20 cellular contexts compared by ENCODE assay signal in genomic region chr4:177087060-177087459, GRCh38.
DNase-seq lines count a peak whose midpoint lies in the region; ATAC-seq and TF ChIP-seq lines count a peak whose summit lies in the region.
"Had no signal": no experiment of that assay in that cellular context is flagged by ENCODE, and none has a peak within 500 bp of the region (broad histone marks: within the 10 kb centered on the region; RNA-seq: fewer than 3 reads in every experiment).

No MANE protein-coding gene starts in this region.

- DNase-seq in GM23338 (ENCODE audit: low spot score) (peak; percentile 2), WTC11 (ENCODE audit: low spot score) (no peak), mesenchymal stem cell (no peak), upper lobe of right lung (no peak), DMS153 treated with DMSO at 0.1 percent for 48 hours (lab: John Stamatoyannopoulos, UW; ENCODE audit: unreplicated experiment) (no peak), Ammon's horn (ENCODE audit: low spot score) (no peak)
- no peak for DNase-seq in activated T-helper 1 cell treated with anti-CD3 and anti-CD28 coated beads, Interleukin-12 subunit alpha, Interleukin-12 subunit beta, Interleukin-2, Interleukin-4 antibody, amounts not matched to agents 30 ng/mL and 10 ng/mL and 1 ng/mL, durations not matched to agents 14 hours and 24 hours and 36 hours (ENCODE audit: low spot score)
- DNase-seq: 8988T; ACHN; Caco-2; Calu3; CD4-positive, alpha-beta T cell; CD8-positive, alpha-beta T cell; DMS53; DMS79; GF-D8 had no signal

- H2AFZ ChIP-seq in GM23338 (no peak overlapping the region), mesenchymal stem cell (ENCODE audit: low read depth, low read length) (no peak overlapping the region)

- no peak overlapping the region for H3K9ac ChIP-seq in mesenchymal stem cell (ENCODE audit: low read length)
- H3K9ac ChIP-seq: BLaER1 treated with 17β-estradiol and CSF1 and Interleukin-3, amounts not matched to agents 10 nM and 100 nM had no signal

- H3K36me3 ChIP-seq in GM23338 (ENCODE audit: insufficient read depth) (no peaks in the 10 kb centered on the region), mesenchymal stem cell (ENCODE audit: control insufficient read depth in 1 of 2, insufficient read depth in 2 of 2, low read depth in 1 of 2, low read length in 2 of 2) (no peaks in the 10 kb centered on the region), upper lobe of right lung (no peaks in the 10 kb centered on the region)
- H3K36me3 ChIP-seq: BLaER1 treated with 17β-estradiol and CSF1 and Interleukin-3, amounts not matched to agents 10 nM and 100 nM had no signal

- H3K36me3 Mint-ChIP-seq in GM23338 (ENCODE audit: low read depth) (no peaks in the 10 kb centered on the region), WTC11 (no peaks in the 10 kb centered on the region)
- no peaks in the 10 kb centered on the region for H3K36me3 Mint-ChIP-seq in activated T-helper 1 cell treated with anti-CD3 and anti-CD28 coated beads, Interleukin-12 subunit alpha, Interleukin-12 subunit beta, Interleukin-2, Interleukin-4 antibody, amounts not matched to agents 30 ng/mL and 10 ng/mL and 1 ng/mL, durations not matched to agents 14 hours and 24 hours and 36 hours (ENCODE audit: low read depth)
- H3K36me3 Mint-ChIP-seq: CD8-positive, alpha-beta T cell had no signal

- intact Hi-C loops in upper lobe of right lung (cut with DNase I), result no loop called here
- intact Hi-C loops in activated T-helper 1 cell treated with anti-CD3 and anti-CD28 coated beads, Interleukin-12 subunit alpha, Interleukin-12 subunit beta, Interleukin-2, Interleukin-4 antibody, amounts not matched to agents 30 ng/mL and 10 ng/mL and 1 ng/mL, durations not matched to agents 14 hours and 24 hours and 36 hours (cut with micrococcal nuclease), result no loop called here

- TF ChIP-seq CTCF in GM23338 (conservative IDR thresholded peaks at IDR 0.05; ENCODE audit: low read depth in 2 of 2), result no peak
- TF ChIP-seq CTCF in WTC11 (IDR thresholded peaks at IDR 0.05), result no peak
- TF ChIP-seq CTCF in upper lobe of right lung (IDR thresholded peaks at IDR 0.05), result no peak

- H2BK12ac ChIP-seq in mesenchymal stem cell (ENCODE audit: low read length in 2 of 2), result no peak overlapping the region

- H3K27ac ChIP-seq in GM23338 (ENCODE audit: low read depth) (no peak overlapping the region), mesenchymal stem cell (ENCODE audit: low read length, poor library complexity, severe bottlenecking) (no peak overlapping the region), upper lobe of right lung (no peak overlapping the region)
- H3K27ac ChIP-seq: BLaER1 treated with 17β-estradiol and CSF1 and Interleukin-3, amounts not matched to agents 10 nM and 100 nM; C4-2B had no signal

- H3K4me2 ChIP-seq in GM23338 (no peak overlapping the region), mesenchymal stem cell (ENCODE audit: low read length, poor library complexity, severe bottlenecking) (no peak overlapping the region)
- H3K4me2 ChIP-seq: BLaER1 treated with 17β-estradiol and CSF1 and Interleukin-3, amounts not matched to agents 10 nM and 100 nM had no signal

- no peak overlapping the region for H2AK5ac ChIP-seq in mesenchymal stem cell (ENCODE audit: low read length, severe bottlenecking)

- no peaks in the 10 kb centered on the region for H3K79me1 ChIP-seq in mesenchymal stem cell (replicated peaks; ENCODE audit: low read length, poor library complexity, severe bottlenecking)

- H3K4me3 Mint-ChIP-seq in GM23338, result no peak overlapping the region
- no peak overlapping the region for H3K4me3 Mint-ChIP-seq in WTC11
- H3K4me3 Mint-ChIP-seq in activated T-helper 1 cell treated with anti-CD3 and anti-CD28 coated beads, Interleukin-12 subunit alpha, Interleukin-12 subunit beta, Interleukin-2, Interleukin-4 antibody, amounts not matched to agents 30 ng/mL and 10 ng/mL and 1 ng/mL, durations not matched to agents 14 hours and 24 hours and 36 hours, result no peak overlapping the region
- H3K4me3 Mint-ChIP-seq: B cell; CD4-positive, alpha-beta T cell; CD8-positive, alpha-beta T cell had no signal

- CTCF ChIA-PET in WTC11 (lab: Charles Lee), result interaction anchor here (2.1 kb wide), 1 partner anchor 22 kb away, joined by 5 read pairs; no protein-coding TSS in a partner anchor

- H2BK15ac ChIP-seq in mesenchymal stem cell (ENCODE audit: low read depth, poor library complexity, severe bottlenecking), result no peak overlapping the region

- H3K27me3 Mint-ChIP-seq in GM23338 (ENCODE audit: insufficient read depth, low read depth, poor library complexity) (no peaks in the 10 kb centered on the region), WTC11 (ENCODE audit: low read depth) (no peaks in the 10 kb centered on the region)
- H3K27me3 Mint-ChIP-seq in activated T-helper 1 cell treated with anti-CD3 and anti-CD28 coated beads, Interleukin-12 subunit alpha, Interleukin-12 subunit beta, Interleukin-2, Interleukin-4 antibody, amounts not matched to agents 30 ng/mL and 10 ng/mL and 1 ng/mL, durations not matched to agents 14 hours and 24 hours and 36 hours (ENCODE audit: insufficient read depth), result peaks cover 3% of the 10 kb centered on the region
- H3K27me3 Mint-ChIP-seq: B cell; CD4-positive, alpha-beta T cell had no signal

- no peaks in the 10 kb centered on the region for H3K79me2 ChIP-seq in GM23338 (replicated peaks; ENCODE audit: insufficient read depth)

- H3K27ac Mint-ChIP-seq in GM23338 (no peak overlapping the region), WTC11 (no peak overlapping the region)
- H3K27ac Mint-ChIP-seq in activated T-helper 1 cell treated with anti-CD3 and anti-CD28 coated beads, Interleukin-12 subunit alpha, Interleukin-12 subunit beta, Interleukin-2, Interleukin-4 antibody, amounts not matched to agents 30 ng/mL and 10 ng/mL and 1 ng/mL, durations not matched to agents 14 hours and 24 hours and 36 hours, result no peak overlapping the region
- H3K27ac Mint-ChIP-seq: B cell; CD4-positive, alpha-beta T cell; CD8-positive, alpha-beta T cell had no signal

- H4K91ac ChIP-seq in mesenchymal stem cell (ENCODE audit: low read length), result no peak overlapping the region

- POLR2A ChIA-PET in WTC11 (lab: Charles Lee), result no interaction called here

- H3K18ac ChIP-seq in mesenchymal stem cell (ENCODE audit: low read depth in 1 of 2, low read length in 2 of 2), result no peak overlapping the region

- H3K9me3 ChIP-seq in mesenchymal stem cell (ENCODE audit: control insufficient read depth, low read length) (no peaks in the 10 kb centered on the region), upper lobe of right lung (no peaks in the 10 kb centered on the region)
- H3K9me3 ChIP-seq: BLaER1 treated with 17β-estradiol and CSF1 and Interleukin-3, amounts not matched to agents 10 nM and 100 nM; Caco-2 had no signal

- H3K4me1 Mint-ChIP-seq in GM23338 (peaks cover 8% of the 10 kb centered on the region), WTC11 (peaks cover 7% of the 10 kb centered on the region)
- no peaks in the 10 kb centered on the region for H3K4me1 Mint-ChIP-seq in activated T-helper 1 cell treated with anti-CD3 and anti-CD28 coated beads, Interleukin-12 subunit alpha, Interleukin-12 subunit beta, Interleukin-2, Interleukin-4 antibody, amounts not matched to agents 30 ng/mL and 10 ng/mL and 1 ng/mL, durations not matched to agents 14 hours and 24 hours and 36 hours (ENCODE audit: low read depth)
- H3K4me1 Mint-ChIP-seq: B cell had no signal

- H4K20me1 ChIP-seq in GM23338 (replicated peaks; ENCODE audit: insufficient read depth), result no peaks in the 10 kb centered on the region
- H4K20me1 ChIP-seq: BLaER1 treated with 17β-estradiol and CSF1 and Interleukin-3, amounts not matched to agents 10 nM and 100 nM had no signal

- H3F3A ChIP-seq in GM23338 (replicated peaks; ENCODE audit: low read depth), result no peaks in the 10 kb centered on the region

- H3K4me1 ChIP-seq in GM23338 (ENCODE audit: insufficient read depth) (peaks cover 9% of the 10 kb centered on the region; the same call in 1 of the 2 replicates), mesenchymal stem cell (ENCODE audit: control insufficient read depth, insufficient read depth, low read depth, low read length) (no peaks in the 10 kb centered on the region), upper lobe of right lung (no peaks in the 10 kb centered on the region)
- H3K4me1 ChIP-seq: BLaER1 treated with 17β-estradiol and CSF1 and Interleukin-3, amounts not matched to agents 10 nM and 100 nM; Caco-2 had no signal

- H3K9me3 Mint-ChIP-seq in GM23338, result no peaks in the 10 kb centered on the region
- H3K9me3 Mint-ChIP-seq in WTC11, result no peaks in the 10 kb centered on the region
- no peaks in the 10 kb centered on the region for H3K9me3 Mint-ChIP-seq in activated T-helper 1 cell treated with anti-CD3 and anti-CD28 coated beads, Interleukin-12 subunit alpha, Interleukin-12 subunit beta, Interleukin-2, Interleukin-4 antibody, amounts not matched to agents 30 ng/mL and 10 ng/mL and 1 ng/mL, durations not matched to agents 14 hours and 24 hours and 36 hours
- H3K9me3 Mint-ChIP-seq: CD4-positive, alpha-beta T cell; CD8-positive, alpha-beta T cell had no signal

- 87% methylated on average over 4 of the region's 4 CpGs for WGBS in mesenchymal stem cell

- no peaks in the 10 kb centered on the region for H3K9me2 ChIP-seq in GM23338 (ENCODE audit: insufficient read depth)

- H4K8ac ChIP-seq in mesenchymal stem cell (ENCODE audit: low read length), result peak overlapping the region; percentile 77

- H3K27me3 ChIP-seq in GM23338 (ENCODE audit: insufficient read depth), result no peaks in the 10 kb centered on the region
- H3K27me3 ChIP-seq in mesenchymal stem cell (ENCODE audit: control insufficient read depth in 1 of 2, insufficient read depth in 1 of 2, low read length in 2 of 2), result no peaks in the 10 kb centered on the region
- H3K27me3 ChIP-seq in upper lobe of right lung, result no peaks in the 10 kb centered on the region
- H3K27me3 ChIP-seq: BLaER1 treated with 17β-estradiol and CSF1 and Interleukin-3, amounts not matched to agents 10 nM and 100 nM had no signal

- H3K23ac ChIP-seq in mesenchymal stem cell (ENCODE audit: low read length in 2 of 2), result no peak overlapping the region

- ATAC-seq in GM23338 (peak; percentile 29; the same call in 1 of the 3 replicates), WTC11 (peak; percentile 58; the same call in 1 of the 2 replicates), upper lobe of right lung (peak; percentile 13), GM19397 (IDR thresholded peaks at IDR 0.05; ENCODE audit: unreplicated experiment) (no peak)
- ATAC-seq: CD8-positive, alpha-beta T cell had no signal

- H3K4me3 ChIP-seq in GM23338 (no peak overlapping the region), mesenchymal stem cell (ENCODE audit: insufficient read depth in 1 of 2, low read depth in 1 of 2, low read length in 2 of 2) (no peak overlapping the region), upper lobe of right lung (no peak overlapping the region)
- H3K4me3 ChIP-seq: BLaER1 treated with 17β-estradiol and CSF1 and Interleukin-3, amounts not matched to agents 10 nM and 100 nM had no signal

- no peak overlapping the region for H2BK5ac ChIP-seq in mesenchymal stem cell (ENCODE audit: low read depth, low read length, poor library complexity, severe bottlenecking)

- no peak overlapping the region for H3K4ac ChIP-seq in mesenchymal stem cell (ENCODE audit: low read depth in 1 of 2, low read length in 2 of 2)

- H2BK120ac ChIP-seq in mesenchymal stem cell (ENCODE audit: low read depth, low read length), result no peak overlapping the region

- H3K14ac ChIP-seq in mesenchymal stem cell (ENCODE audit: low read length in 2 of 2), result no peak overlapping the region

TF ChIP-seq in WTC11, 78 proteins besides CTCF, POLR2A, EP300 and RAD21 (continues in another document):
- TF ChIP-seq GRHL2 (CRISPR knock-in tag; IDR thresholded peaks at IDR 0.05; ENCODE audit: insufficient replicate concordance, severe bottlenecking), result no peak
